Comparison of ENCODE assay signal across 1 cellular context in genomic region chr2:226508005-226508404, GRCh38.
TF ChIP-seq lines count a peak whose summit lies in the region.

No MANE protein-coding gene starts in this region.

TF ChIP-seq in H1, 55 proteins besides CTCF, POLR2A, EP300 and RAD21 (continued from another document):
- TF ChIP-seq ATF2 (IDR thresholded peaks at IDR 0.05; ENCODE audit: low read length) (no peak), RXRA (IDR thresholded peaks at IDR 0.05; ENCODE audit: insufficient read depth, low read depth, low read length) (no peak), SUZ12 (IDR thresholded peaks at IDR 0.05; ENCODE audit: low read length) (no peak), KDM4A (IDR thresholded peaks at IDR 0.05; ENCODE audit: low read depth, low read length, severe bottlenecking) (no peak), ATF3 (IDR thresholded peaks at IDR 0.05; ENCODE audit: insufficient read depth, low read depth, low read length) (no peak), RBBP5 (IDR thresholded peaks at IDR 0.05; ENCODE audit: borderline replicate concordance, low read depth, low read length) (no peak), SIRT6 (IDR thresholded peaks at IDR 0.05; ENCODE audit: low read length) (no peak)
